Comparison of ENCODE assay signal across 8 cellular contexts in the genomic region with DNA sequence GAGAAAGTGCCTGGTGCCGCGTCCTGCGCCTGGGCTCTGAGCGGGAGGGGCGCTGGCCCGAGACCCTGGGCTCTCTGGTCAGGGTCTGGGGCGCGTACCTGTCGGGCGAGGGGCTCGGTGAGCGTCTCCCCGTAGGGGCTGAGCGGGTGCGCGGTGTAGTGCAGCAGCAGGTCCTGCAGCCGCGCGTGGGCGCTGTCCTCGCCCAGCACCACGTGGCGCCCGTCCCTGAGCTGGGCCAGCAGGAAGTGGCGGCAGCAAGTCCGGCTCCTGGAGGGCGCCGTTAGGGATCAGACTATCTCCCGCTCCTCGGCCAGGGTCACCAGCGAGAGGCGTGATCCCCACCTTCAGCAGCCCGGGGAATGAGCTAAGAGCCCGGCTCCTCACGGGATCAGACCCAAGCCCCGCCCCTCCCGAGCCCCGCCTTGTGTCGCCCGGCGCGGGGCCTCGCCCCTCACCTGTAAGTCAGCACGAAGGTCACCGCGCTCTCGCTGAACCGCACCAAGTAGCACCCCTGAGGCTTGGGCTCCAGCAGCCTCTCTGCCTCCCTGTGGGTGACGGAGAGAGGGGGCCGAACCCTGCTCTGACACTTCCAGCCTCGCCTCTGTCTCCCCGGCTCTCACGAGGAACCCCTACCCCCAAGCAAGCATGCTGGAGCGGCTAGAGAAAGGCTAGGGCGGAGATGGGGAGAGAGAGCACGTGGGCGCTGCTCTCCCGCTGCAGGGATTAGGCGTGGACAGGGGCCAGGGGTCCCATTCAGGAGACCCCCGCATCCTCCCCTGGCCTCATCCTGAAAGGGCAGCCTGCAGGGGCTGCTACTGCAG. TPM values are rescaled to one million over a fixed set of nuclear protein-coding genes. Genes with fewer than 3 reads are reported as not detected.
DNase-seq lines count a peak whose midpoint lies in the region; ATAC-seq and TF ChIP-seq lines count a peak whose summit lies in the region.

No MANE protein-coding gene starts in this region.

- H3K27ac ChIP-seq in colonic mucosa (no peak overlapping the region), liver (ENCODE audit: low read depth in 1 of 2, low read length in 2 of 2) (peak overlapping the region; percentile 74 to 84)

- H3K4me1 ChIP-seq in colonic mucosa (peaks cover 6% of the 10 kb centered on the region), liver (ENCODE audit: control insufficient read depth in 4 of 4, insufficient read depth in 4 of 4, low read length in 3 of 4) (peaks cover 3 to 8% (median 6%) of the 10 kb centered on the region in 4 donors)

- no peaks in the 10 kb centered on the region for H3K27me3 ChIP-seq in colonic mucosa
- H3K27me3 ChIP-seq in liver (ENCODE audit: control insufficient read depth in 4 of 4, insufficient read depth in 4 of 4, low read length in 3 of 4), result no peaks in the 10 kb centered on the region

- TF ChIP-seq CTCF in LNCaP clone FGC (IDR thresholded peaks at IDR 0.05; ENCODE audit: control insufficient read depth, extremely low read depth, insufficient read depth) (peak; percentile 53), colonic mucosa (IDR thresholded peaks at IDR 0.05) (peak; percentile 59), liver (IDR thresholded peaks at IDR 0.05; ENCODE audit: low read depth, low read length, missing input control) (peak; percentile 30)

- intact Hi-C loops in colonic mucosa (cut with DNase I), result no loop called here

- H3K36me3 ChIP-seq in colonic mucosa (no peaks in the 10 kb centered on the region), liver (ENCODE audit: control insufficient read depth in 4 of 4, insufficient read depth in 3 of 4, low read depth in 1 of 4, low read length in 3 of 4) (no peaks in the 10 kb centered on the region)

- DNase-seq in ELR (ENCODE audit: low read depth) (peak; percentile 45), LNCaP clone FGC (ENCODE audit: low read depth) (no peak), colonic mucosa (peak; percentile 82)
- peak; percentile 79 to 81 for DNase-seq in activated CD4-positive, alpha-beta T cell treated with anti-CD3 and anti-CD28 coated beads for 4 hours
- DNase-seq in stimulated activated CD4-positive, alpha-beta T cell treated with anti-CD3 and anti-CD28 coated beads, Interleukin-4, amount 100 ng/mL, for 1 hour, result peak; percentile 77

- WGBS in liver, result 14% methylated on average over 60 of the region's 60 CpGs

- ATAC-seq in HG03139 (IDR thresholded peaks at IDR 0.05; ENCODE audit: unreplicated experiment) (no peak), GM19452 (IDR thresholded peaks at IDR 0.05; ENCODE audit: unreplicated experiment) (no peak)

- H3K4me3 ChIP-seq in LNCaP clone FGC (ENCODE audit: low read depth, low read length) (peak overlapping the region; percentile 18; the same call in 1 of the 2 replicates), colonic mucosa (peak overlapping the region; percentile 36), liver (ENCODE audit: low read depth in 1 of 3, low read length in 3 of 3) (peak overlapping the region in 2 of 3 donors; percentile 20 to 32)

- TF ChIP-seq RAD21 in liver (IDR thresholded peaks at IDR 0.05), result peak in 1 of 2 donors; percentile 42

- H3K9me3 ChIP-seq in colonic mucosa, result no peaks in the 10 kb centered on the region
- no peaks in the 10 kb centered on the region for H3K9me3 ChIP-seq in liver (ENCODE audit: control insufficient read depth in 4 of 4, low read length in 3 of 4)

- peak overlapping the region; percentile 46 to 70 for H3K9ac ChIP-seq in colonic mucosa (ENCODE audit: low read depth in 2 of 2, low read length in 2 of 2)
- no peak overlapping the region for H3K9ac ChIP-seq in liver (ENCODE audit: low read depth in 1 of 2, low read length in 2 of 2)

TF ChIP-seq in liver, 16 proteins besides CTCF, POLR2A, EP300 and RAD21:
- TF ChIP-seq ATF3 (IDR thresholded peaks at IDR 0.05), result no peak
- TF ChIP-seq EGR1 (IDR thresholded peaks at IDR 0.05; ENCODE audit: low read depth in 2 of 2), result no peak
- TF ChIP-seq RXRA (IDR thresholded peaks at IDR 0.05), result no peak
- TF ChIP-seq ZBTB33 (IDR thresholded peaks at IDR 0.05), result no peak
- TF ChIP-seq HNF4G (IDR thresholded peaks at IDR 0.05), result no peak
- no peak for TF ChIP-seq YY1 (IDR thresholded peaks at IDR 0.05)
- TF ChIP-seq GABPA (IDR thresholded peaks at IDR 0.05 in 1 of 2, conservative IDR thresholded peaks at IDR 0.05 in 1 of 2), result no peak
- TF ChIP-seq SP1 (IDR thresholded peaks at IDR 0.05), result no peak
- TF ChIP-seq, protein P1, sequence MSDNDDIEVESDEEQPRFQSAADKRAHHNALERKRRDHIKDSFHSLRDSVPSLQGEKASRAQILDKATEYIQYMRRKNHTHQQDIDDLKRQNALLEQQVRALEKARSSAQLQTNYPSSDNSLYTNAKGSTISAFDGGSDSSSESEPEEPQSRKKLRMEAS (IDR thresholded peaks at IDR 0.05), result no peak
- no peak for TF ChIP-seq HNF4A (conservative IDR thresholded peaks at IDR 0.05)
- TF ChIP-seq TAF1 (conservative IDR thresholded peaks at IDR 0.05), result no peak
- no peak for TF ChIP-seq JUND (IDR thresholded peaks at IDR 0.05)
- TF ChIP-seq NR2F2 (IDR thresholded peaks at IDR 0.05), result no peak
- TF ChIP-seq FOXA1 (IDR thresholded peaks at IDR 0.05), result no peak
- TF ChIP-seq, protein P2, sequence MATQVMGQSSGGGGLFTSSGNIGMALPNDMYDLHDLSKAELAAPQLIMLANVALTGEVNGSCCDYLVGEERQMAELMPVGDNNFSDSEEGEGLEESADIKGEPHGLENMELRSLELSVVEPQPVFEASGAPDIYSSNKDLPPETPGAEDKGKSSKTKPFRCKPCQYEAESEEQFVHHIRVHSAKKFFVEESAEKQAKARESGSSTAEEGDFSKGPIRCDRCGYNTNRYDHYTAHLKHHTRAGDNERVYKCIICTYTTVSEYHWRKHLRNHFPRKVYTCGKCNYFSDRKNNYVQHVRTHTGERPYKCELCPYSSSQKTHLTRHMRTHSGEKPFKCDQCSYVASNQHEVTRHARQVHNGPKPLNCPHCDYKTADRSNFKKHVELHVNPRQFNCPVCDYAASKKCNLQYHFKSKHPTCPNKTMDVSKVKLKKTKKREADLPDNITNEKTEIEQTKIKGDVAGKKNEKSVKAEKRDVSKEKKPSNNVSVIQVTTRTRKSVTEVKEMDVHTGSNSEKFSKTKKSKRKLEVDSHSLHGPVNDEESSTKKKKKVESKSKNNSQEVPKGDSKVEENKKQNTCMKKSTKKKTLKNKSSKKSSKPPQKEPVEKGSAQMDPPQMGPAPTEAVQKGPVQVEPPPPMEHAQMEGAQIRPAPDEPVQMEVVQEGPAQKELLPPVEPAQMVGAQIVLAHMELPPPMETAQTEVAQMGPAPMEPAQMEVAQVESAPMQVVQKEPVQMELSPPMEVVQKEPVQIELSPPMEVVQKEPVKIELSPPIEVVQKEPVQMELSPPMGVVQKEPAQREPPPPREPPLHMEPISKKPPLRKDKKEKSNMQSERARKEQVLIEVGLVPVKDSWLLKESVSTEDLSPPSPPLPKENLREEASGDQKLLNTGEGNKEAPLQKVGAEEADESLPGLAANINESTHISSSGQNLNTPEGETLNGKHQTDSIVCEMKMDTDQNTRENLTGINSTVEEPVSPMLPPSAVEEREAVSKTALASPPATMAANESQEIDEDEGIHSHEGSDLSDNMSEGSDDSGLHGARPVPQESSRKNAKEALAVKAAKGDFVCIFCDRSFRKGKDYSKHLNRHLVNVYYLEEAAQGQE (IDR thresholded peaks at IDR 0.05), result no peak

RNA-seq across cellular contexts. Expression of gene SH2D2A, which starts 2.7 kb away (rescaled TPM):
- total RNA-seq in colonic mucosa (1 to 10 TPM; 1.9 to 3.1 TPM), liver (under 1 TPM; 0.14 to 0.17 TPM)
- polyA plus RNA-seq in liver, result under 1 TPM; 0.32 to 0.38 TPM

RNA-seq across cellular contexts. Expression of gene INSRR, which starts 45.0 kb away (rescaled TPM):
- total RNA-seq in colonic mucosa (not detected), liver (not detected)
- polyA plus RNA-seq in liver, result under 1 TPM in 1 of 2 donors, not detected in 1; 0.01 TPM

RNA-seq across cellular contexts. Expression of gene PRCC, which starts 46.6 kb away (rescaled TPM):
- total RNA-seq in colonic mucosa (10 to 100 TPM; 57.1 to 58.7 TPM), liver (10 to 100 TPM in 1 of 2 donors, 1 to 10 TPM in 1; 8.8 to 10.7 TPM)
- 10 to 100 TPM; 17.9 to 19.3 TPM for polyA plus RNA-seq in liver

RNA-seq across cellular contexts. Expression of gene NTRK1, which starts 46.7 kb away (rescaled TPM):
- total RNA-seq in colonic mucosa, result 1 to 10 TPM in 1 of 2 donors, under 1 TPM in 1; 0.56 to 1.1 TPM
- total RNA-seq in liver, result under 1 TPM; 0.14 to 0.17 TPM
- under 1 TPM; 0.13 to 0.14 TPM for polyA plus RNA-seq in liver

Comparison
In these comparisons a context has a peak if more than half of its experiments do, and no peak if none do; other contexts are left out.
1. H3K9ac ChIP-seq: peak in colonic mucosa (2 of 2); none in liver (0 of 2).
2. RNA of gene PRCC, which starts 46.6 kb away (total RNA-seq): 57.1 to 58.7 TPM in colonic mucosa; 8.8 to 10.7 TPM in liver; every median in the first group is over 4 times any median in the second.
3. Peak in every context shown above with its lines, with median percentiles within 50 percentile points of each other: H3K4me3 ChIP-seq and CTCF ChIP-seq.